In the genomic region with DNA sequence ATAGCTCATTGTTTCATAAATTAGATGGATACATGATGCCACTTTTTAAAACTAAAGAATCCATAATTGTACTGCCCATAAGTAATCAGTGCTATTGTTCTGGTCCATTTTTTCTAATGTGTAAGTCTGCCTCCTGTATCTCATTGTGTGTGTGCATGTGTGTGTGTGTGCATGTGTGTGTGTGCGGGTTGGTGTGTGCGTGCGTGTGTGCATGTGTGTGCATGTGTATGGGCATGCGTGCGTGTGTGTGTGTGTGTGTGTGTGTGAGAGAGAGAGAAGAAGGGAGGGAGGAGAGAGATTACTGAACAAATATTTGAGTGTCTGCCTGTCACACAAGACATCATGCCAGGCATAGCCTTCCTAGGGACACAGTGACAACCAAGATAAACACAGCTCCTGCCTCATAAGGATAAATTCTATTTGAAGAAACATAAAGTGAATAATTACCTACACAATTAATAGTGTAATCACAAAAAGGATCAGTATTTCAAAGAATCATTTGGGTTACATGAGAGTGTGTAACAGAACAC, we compare ENCODE assay signal across 1 cellular context.
TF ChIP-seq lines count a peak whose summit lies in the region.

No MANE protein-coding gene starts in this region.

TF ChIP-seq in IMR-90, 13 proteins besides CTCF, POLR2A, EP300 and RAD21 (continued from another document):
- TF ChIP-seq, protein P1, sequence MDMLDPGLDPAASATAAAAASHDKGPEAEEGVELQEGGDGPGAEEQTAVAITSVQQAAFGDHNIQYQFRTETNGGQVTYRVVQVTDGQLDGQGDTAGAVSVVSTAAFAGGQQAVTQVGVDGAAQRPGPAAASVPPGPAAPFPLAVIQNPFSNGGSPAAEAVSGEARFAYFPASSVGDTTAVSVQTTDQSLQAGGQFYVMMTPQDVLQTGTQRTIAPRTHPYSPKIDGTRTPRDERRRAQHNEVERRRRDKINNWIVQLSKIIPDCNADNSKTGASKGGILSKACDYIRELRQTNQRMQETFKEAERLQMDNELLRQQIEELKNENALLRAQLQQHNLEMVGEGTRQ (IDR thresholded peaks at IDR 0.05; ENCODE audit: low read depth, low read length) = no peak
- no peak for TF ChIP-seq MAZ (IDR thresholded peaks at IDR 0.05; ENCODE audit: borderline replicate concordance, low read depth, low read length)
- TF ChIP-seq RCOR1 (IDR thresholded peaks at IDR 0.05; ENCODE audit: insufficient replicate concordance, low read length) = no peak
- TF ChIP-seq, protein P2, sequence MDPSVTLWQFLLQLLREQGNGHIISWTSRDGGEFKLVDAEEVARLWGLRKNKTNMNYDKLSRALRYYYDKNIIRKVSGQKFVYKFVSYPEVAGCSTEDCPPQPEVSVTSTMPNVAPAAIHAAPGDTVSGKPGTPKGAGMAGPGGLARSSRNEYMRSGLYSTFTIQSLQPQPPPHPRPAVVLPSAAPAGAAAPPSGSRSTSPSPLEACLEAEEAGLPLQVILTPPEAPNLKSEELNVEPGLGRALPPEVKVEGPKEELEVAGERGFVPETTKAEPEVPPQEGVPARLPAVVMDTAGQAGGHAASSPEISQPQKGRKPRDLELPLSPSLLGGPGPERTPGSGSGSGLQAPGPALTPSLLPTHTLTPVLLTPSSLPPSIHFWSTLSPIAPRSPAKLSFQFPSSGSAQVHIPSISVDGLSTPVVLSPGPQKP (IDR thresholded peaks at IDR 0.05; ENCODE audit: borderline replicate concordance, low read depth, low read length) = no peak
- no peak for TF ChIP-seq RFX5 (IDR thresholded peaks at IDR 0.05; ENCODE audit: low read depth, low read length)
- TF ChIP-seq MAFK (IDR thresholded peaks at IDR 0.05; ENCODE audit: low read depth, low read length) = no peak
- no peak for TF ChIP-seq BHLHE40 (IDR thresholded peaks at IDR 0.05; ENCODE audit: low read depth, low read length)
